ENCODE assay signal across 1 cellular context in the genomic region with DNA sequence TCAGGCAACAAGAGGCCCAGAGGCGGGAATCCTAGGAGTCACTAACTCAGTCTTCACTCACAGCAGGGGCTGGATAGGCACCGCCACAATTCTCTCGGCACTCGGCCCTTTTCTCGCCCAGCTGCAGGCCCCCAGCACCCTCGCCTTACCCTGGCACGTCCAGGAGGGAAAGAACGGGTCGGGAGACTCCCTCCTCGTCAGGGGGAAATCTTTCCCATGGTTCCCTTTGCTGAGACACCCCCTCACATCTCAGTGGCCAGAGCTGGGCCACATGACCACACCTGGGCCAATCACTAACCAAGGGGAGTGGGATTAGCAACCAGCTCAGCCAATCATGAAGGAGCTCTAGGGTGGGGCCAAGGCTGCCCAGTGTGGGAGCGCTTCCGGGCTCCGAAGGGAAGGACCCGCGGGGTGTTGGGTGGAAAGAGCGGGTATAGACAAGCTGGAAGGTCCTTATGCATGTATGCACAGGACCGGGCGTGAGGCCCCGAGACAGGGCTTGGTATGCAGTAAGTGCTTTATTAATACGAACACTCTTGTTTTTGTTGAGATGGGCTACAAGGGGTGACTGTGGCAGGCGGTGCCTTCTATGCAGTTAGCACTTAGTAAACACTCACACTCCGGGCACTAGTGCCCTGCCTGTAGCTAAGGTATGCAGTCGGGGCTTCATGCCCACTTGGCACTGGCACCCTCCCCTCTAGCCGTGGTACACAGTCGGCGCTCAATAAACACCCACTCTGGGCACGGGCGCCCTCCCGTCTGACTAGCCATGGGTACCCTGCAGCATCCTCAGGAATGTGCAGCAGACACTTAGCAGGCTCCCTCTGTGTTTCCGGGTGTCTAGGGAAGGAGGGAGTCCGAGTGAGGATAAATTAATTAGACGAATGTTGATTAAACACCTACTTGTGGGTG.
TF ChIP-seq lines count a peak whose summit lies in the region.

No MANE protein-coding gene starts in this region.

TF ChIP-seq in A549, 52 proteins besides CTCF, POLR2A, EP300 and RAD21 (continued from another document):
- TF ChIP-seq, protein P1, sequence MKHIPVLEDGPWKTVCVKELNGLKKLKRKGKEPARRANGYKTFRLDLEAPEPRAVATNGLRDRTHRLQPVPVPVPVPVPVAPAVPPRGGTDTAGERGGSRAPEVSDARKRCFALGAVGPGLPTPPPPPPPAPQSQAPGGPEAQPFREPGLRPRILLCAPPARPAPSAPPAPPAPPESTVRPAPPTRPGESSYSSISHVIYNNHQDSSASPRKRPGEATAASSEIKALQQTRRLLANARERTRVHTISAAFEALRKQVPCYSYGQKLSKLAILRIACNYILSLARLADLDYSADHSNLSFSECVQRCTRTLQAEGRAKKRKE (CRISPR knock-in tag; IDR thresholded peaks at IDR 0.05; ENCODE audit: low read depth), result no peak
- TF ChIP-seq REST (IDR thresholded peaks at IDR 0.05) (no peak), SMC3 (IDR thresholded peaks at IDR 0.05) (no peak), NPAS2 (CRISPR knock-in tag; IDR thresholded peaks at IDR 0.05; ENCODE audit: borderline replicate concordance) (no peak), MAX (IDR thresholded peaks at IDR 0.05) (peak; percentile 57; the same call in 1 of the 2 replicates), RFX5 (IDR thresholded peaks at IDR 0.05) (no peak), JUNB (IDR thresholded peaks at IDR 0.05) (no peak), EHMT2 (IDR thresholded peaks at IDR 0.05; ENCODE audit: low read depth) (no peak), USF2 (IDR thresholded peaks at IDR 0.05) (peak; percentile 91), TFCP2L1 (CRISPR knock-in tag; IDR thresholded peaks at IDR 0.05) (no peak), CEBPB (IDR thresholded peaks at IDR 0.05) (no peak), ESRRA (IDR thresholded peaks at IDR 0.05; ENCODE audit: borderline replicate concordance, low read length) (no peak), ZC3H11A (IDR thresholded peaks at IDR 0.05) (no peak), HDAC2 (IDR thresholded peaks at IDR 0.05) (no peak), MYC (IDR thresholded peaks at IDR 0.05; ENCODE audit: borderline replicate concordance, low read length) (no peak), CBX2 (IDR thresholded peaks at IDR 0.05; ENCODE audit: borderline replicate concordance, low read depth) (no peak)
- TF ChIP-seq, protein P2, sequence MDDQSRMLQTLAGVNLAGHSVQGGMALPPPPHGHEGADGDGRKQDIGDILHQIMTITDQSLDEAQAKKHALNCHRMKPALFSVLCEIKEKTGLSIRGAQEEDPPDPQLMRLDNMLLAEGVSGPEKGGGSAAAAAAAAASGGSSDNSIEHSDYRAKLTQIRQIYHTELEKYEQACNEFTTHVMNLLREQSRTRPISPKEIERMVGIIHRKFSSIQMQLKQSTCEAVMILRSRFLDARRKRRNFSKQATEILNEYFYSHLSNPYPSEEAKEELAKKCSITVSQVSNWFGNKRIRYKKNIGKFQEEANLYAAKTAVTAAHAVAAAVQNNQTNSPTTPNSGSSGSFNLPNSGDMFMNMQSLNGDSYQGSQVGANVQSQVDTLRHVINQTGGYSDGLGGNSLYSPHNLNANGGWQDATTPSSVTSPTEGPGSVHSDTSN (IDR thresholded peaks at IDR 0.05), result 0 out of 2 replicates have a peak, but pooled peaks have one; percentile 46
- TF ChIP-seq, protein P3, sequence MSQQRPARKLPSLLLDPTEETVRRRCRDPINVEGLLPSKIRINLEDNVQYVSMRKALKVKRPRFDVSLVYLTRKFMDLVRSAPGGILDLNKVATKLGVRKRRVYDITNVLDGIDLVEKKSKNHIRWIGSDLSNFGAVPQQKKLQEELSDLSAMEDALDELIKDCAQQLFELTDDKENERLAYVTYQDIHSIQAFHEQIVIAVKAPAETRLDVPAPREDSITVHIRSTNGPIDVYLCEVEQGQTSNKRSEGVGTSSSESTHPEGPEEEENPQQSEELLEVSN (IDR thresholded peaks at IDR 0.05; ENCODE audit: borderline replicate concordance, low read depth), result peak; percentile 84
